ENCODE assay signal across 8 cellular contexts in genomic region chr3:16310486-16310885, GRCh38. TPM values are rescaled to one million over a fixed set of nuclear protein-coding genes. Genes with fewer than 3 reads are reported as not detected.
DNase-seq lines count a peak whose midpoint lies in the region; ATAC-seq and TF ChIP-seq lines count a peak whose summit lies in the region.
"Not testable (repeated sequence)": the region's sequence is repeated elsewhere in the genome, so short reads cannot be mapped to it uniquely, and the experiment has no call there.

No MANE protein-coding gene starts in this region.

- peaks cover 26% of the 10 kb centered on the region for H3K4me1 ChIP-seq in Karpas-422 (ENCODE audit: low read length)

- H3K9me3 Mint-ChIP-seq in CD4-positive, alpha-beta T cell; T-helper 1 cell treated with Interleukin-12 subunit alpha and Interleukin-12 subunit beta and Interleukin-4 antibody, amounts not matched to agents 30 μg/mL and 1 μg/mL, for 36 hours; activated CD4-positive, alpha-beta memory T cell treated with anti-CD3 and anti-CD28 coated beads, Interleukin-2, amount 10 ng/mL, durations not matched to agents 7 days and 5 days; activated T-helper 1 cell treated with anti-CD3 and anti-CD28 coated beads, Interleukin-12 subunit alpha, Interleukin-12 subunit beta, Interleukin-2, Interleukin-4 antibody, amounts not matched to agents 30 ng/mL and 10 ng/mL and 1 ng/mL, durations not matched to agents 14 hours and 24 hours and 36 hours; activated naive CD8-positive, alpha-beta T cell treated with anti-CD3 and anti-CD28 coated beads, Interleukin-2, amount 10 ng/mL, durations not matched to agents 7 days and 5 days; immature natural killer cell; stimulated activated effector memory CD8-positive, alpha-beta T cell treated with anti-CD3 and anti-CD28 coated beads, Interleukin-12 subunit alpha, Interleukin-12 subunit beta, amount 100 ng/mL, for 72 hours: not testable (repeated sequence)

- H4K20me1 ChIP-seq in Karpas-422 (ENCODE audit: insufficient read depth, low read depth, low read length): not testable (repeated sequence)

- H3K79me2 ChIP-seq in Karpas-422 (ENCODE audit: low read length): peaks cover 17% of the 10 kb centered on the region; the same call in 1 of the 2 replicates

- ATAC-seq in CD4-positive, alpha-beta T cell (ENCODE audit: poor library complexity); activated naive CD8-positive, alpha-beta T cell treated with anti-CD3 and anti-CD28 coated beads, Interleukin-2, amount 10 ng/mL, durations not matched to agents 7 days and 5 days (ENCODE audit: low read depth); stimulated activated effector memory CD8-positive, alpha-beta T cell treated with anti-CD3 and anti-CD28 coated beads, Interleukin-12 subunit alpha, Interleukin-12 subunit beta, amount 100 ng/mL, for 72 hours: not testable (repeated sequence)

- not testable (repeated sequence) for H3K4me2 ChIP-seq in Karpas-422 (ENCODE audit: low read depth, low read length, poor library complexity, severe bottlenecking)

- not testable (repeated sequence) for H3K9me2 ChIP-seq in Karpas-422 (replicated peaks; ENCODE audit: insufficient read depth, low read length)

- POLR2A ChIA-PET in CD4-positive, alpha-beta T cell (lab: Charles Lee): interaction anchor here (0.6 to 12.1 kb wide), 3 partner anchors 6 to 48 kb away, joined by 3 to 268 read pairs (median 20); no protein-coding TSS in a partner anchor
- POLR2A ChIA-PET in activated CD4-positive, alpha-beta memory T cell treated with anti-CD3 and anti-CD28 coated beads, Interleukin-2, amount 10 ng/mL, durations not matched to agents 7 days and 5 days (lab: Charles Lee): not testable (repeated sequence)
- POLR2A ChIA-PET in activated naive CD8-positive, alpha-beta T cell treated with anti-CD3 and anti-CD28 coated beads, Interleukin-2, amount 10 ng/mL, durations not matched to agents 7 days and 5 days (lab: Charles Lee): interaction anchor here (0.7 to 10.1 kb wide), 5 partner anchors 9 to 171 kb away, joined by 4 to 141 read pairs (median 4); no protein-coding TSS in a partner anchor

- H3K27ac ChIP-seq in CD4-positive, alpha-beta T cell (ENCODE audit: low read depth, low read length): peak overlapping the region; percentile 67
- H3K27ac ChIP-seq in Karpas-422 (ENCODE audit: low read length): peak overlapping the region; percentile 46

- not testable (repeated sequence) for H2AFZ ChIP-seq in Karpas-422 (ENCODE audit: low read length)

- peak overlapping the region; percentile 94 for H3K27ac Mint-ChIP-seq in CD4-positive, alpha-beta T cell
- H3K27ac Mint-ChIP-seq in T-helper 1 cell treated with Interleukin-12 subunit alpha and Interleukin-12 subunit beta and Interleukin-4 antibody, amounts not matched to agents 30 μg/mL and 1 μg/mL, for 36 hours: peak overlapping the region; percentile 91
- peak overlapping the region; percentile 96 for H3K27ac Mint-ChIP-seq in activated CD4-positive, alpha-beta memory T cell treated with anti-CD3 and anti-CD28 coated beads, Interleukin-2, amount 10 ng/mL, durations not matched to agents 7 days and 5 days
- H3K27ac Mint-ChIP-seq in activated T-helper 1 cell treated with anti-CD3 and anti-CD28 coated beads, Interleukin-12 subunit alpha, Interleukin-12 subunit beta, Interleukin-2, Interleukin-4 antibody, amounts not matched to agents 30 ng/mL and 10 ng/mL and 1 ng/mL, durations not matched to agents 14 hours and 24 hours and 36 hours: peak overlapping the region; percentile 92
- H3K27ac Mint-ChIP-seq in activated naive CD8-positive, alpha-beta T cell treated with anti-CD3 and anti-CD28 coated beads, Interleukin-2, amount 10 ng/mL, durations not matched to agents 7 days and 5 days: peak overlapping the region; percentile 95
- peak overlapping the region; percentile 75 to 93 (median 87) for H3K27ac Mint-ChIP-seq in immature natural killer cell
- peak overlapping the region; percentile 64 for H3K27ac Mint-ChIP-seq in stimulated activated effector memory CD8-positive, alpha-beta T cell treated with anti-CD3 and anti-CD28 coated beads, Interleukin-12 subunit alpha, Interleukin-12 subunit beta, amount 100 ng/mL, for 72 hours

- H3K4me3 ChIP-seq in Karpas-422 (ENCODE audit: low read length): not testable (repeated sequence)

- CTCF ChIA-PET in CD4-positive, alpha-beta T cell (lab: Charles Lee): interaction anchor here (1.2 to 11.5 kb wide), 2 partner anchors 10 to 18 kb away, joined by 5 to 208 read pairs; no protein-coding TSS in a partner anchor
- CTCF ChIA-PET in activated CD4-positive, alpha-beta memory T cell treated with anti-CD3 and anti-CD28 coated beads, Interleukin-2, amount 10 ng/mL, durations not matched to agents 7 days and 5 days (lab: Charles Lee): interaction anchor here (11.3 kb wide), 1 partner anchor 20 kb away, joined by 163 read pairs; no protein-coding TSS in a partner anchor

- TF ChIP-seq CTCF in CD4-positive, alpha-beta T cell (IDR thresholded peaks at IDR 0.05): not testable (repeated sequence)

- H3K27me3 ChIP-seq in CD4-positive, alpha-beta T cell (ENCODE audit: control insufficient read depth, insufficient read depth, low read length); Karpas-422 (ENCODE audit: low read length): not testable (repeated sequence)

- H3K27me3 Mint-ChIP-seq in CD4-positive, alpha-beta T cell; T-helper 1 cell treated with Interleukin-12 subunit alpha and Interleukin-12 subunit beta and Interleukin-4 antibody, amounts not matched to agents 30 μg/mL and 1 μg/mL, for 36 hours (ENCODE audit: low read depth); activated CD4-positive, alpha-beta memory T cell treated with anti-CD3 and anti-CD28 coated beads, Interleukin-2, amount 10 ng/mL, durations not matched to agents 7 days and 5 days; activated T-helper 1 cell treated with anti-CD3 and anti-CD28 coated beads, Interleukin-12 subunit alpha, Interleukin-12 subunit beta, Interleukin-2, Interleukin-4 antibody, amounts not matched to agents 30 ng/mL and 10 ng/mL and 1 ng/mL, durations not matched to agents 14 hours and 24 hours and 36 hours (ENCODE audit: insufficient read depth); activated naive CD8-positive, alpha-beta T cell treated with anti-CD3 and anti-CD28 coated beads, Interleukin-2, amount 10 ng/mL, durations not matched to agents 7 days and 5 days: not testable (repeated sequence)
- peaks cover 2 to 28% (median 5%) of the 10 kb centered on the region in 3 donors for H3K27me3 Mint-ChIP-seq in immature natural killer cell (ENCODE audit: low read depth in 3 of 3)

- not testable (repeated sequence) for DNase-seq in CD4-positive, alpha-beta T cell; Karpas-422; activated CD4-positive, alpha-beta memory T cell treated with anti-CD3 and anti-CD28 coated beads, Interleukin-2, amount 10 ng/mL, durations not matched to agents 7 days and 5 days; activated T-helper 1 cell treated with anti-CD3 and anti-CD28 coated beads, Interleukin-12 subunit alpha, Interleukin-12 subunit beta, Interleukin-2, Interleukin-4 antibody, amounts not matched to agents 30 ng/mL and 10 ng/mL and 1 ng/mL, durations not matched to agents 14 hours and 24 hours and 36 hours (ENCODE audit: low spot score); activated naive CD8-positive, alpha-beta T cell treated with anti-CD3 and anti-CD28 coated beads, Interleukin-2, amount 10 ng/mL, durations not matched to agents 7 days and 5 days; immature natural killer cell
- peak in 1 of 2 donors; percentile 49 for DNase-seq in stimulated activated effector memory CD8-positive, alpha-beta T cell treated with anti-CD3 and anti-CD28 coated beads, Interleukin-12 subunit alpha, Interleukin-12 subunit beta, amount 100 ng/mL, for 72 hours (ENCODE audit: low spot score in 2 of 2)

- intact Hi-C loops in CD4-positive, alpha-beta T cell (cut with DNase I, micrococcal nuclease): loop anchor here in 1 of 2 experiments (5.0 kb wide), 1 partner anchor 67 kb away; no protein-coding TSS in a partner anchor
- intact Hi-C loops in activated T-helper 1 cell treated with anti-CD3 and anti-CD28 coated beads, Interleukin-12 subunit alpha, Interleukin-12 subunit beta, Interleukin-2, Interleukin-4 antibody, amounts not matched to agents 30 ng/mL and 10 ng/mL and 1 ng/mL, durations not matched to agents 14 hours and 24 hours and 36 hours (cut with micrococcal nuclease): loop anchor here (5.0 kb wide), 1 partner anchor 842 kb away; no protein-coding TSS in a partner anchor

- H3K36me3 Mint-ChIP-seq in CD4-positive, alpha-beta T cell (ENCODE audit: low read depth): peaks cover 93% of the 10 kb centered on the region
- peaks cover 70% of the 10 kb centered on the region for H3K36me3 Mint-ChIP-seq in T-helper 1 cell treated with Interleukin-12 subunit alpha and Interleukin-12 subunit beta and Interleukin-4 antibody, amounts not matched to agents 30 μg/mL and 1 μg/mL, for 36 hours (ENCODE audit: low read depth)
- H3K36me3 Mint-ChIP-seq in activated CD4-positive, alpha-beta memory T cell treated with anti-CD3 and anti-CD28 coated beads, Interleukin-2, amount 10 ng/mL, durations not matched to agents 7 days and 5 days (ENCODE audit: low read depth): peaks cover 72% of the 10 kb centered on the region
- H3K36me3 Mint-ChIP-seq in activated T-helper 1 cell treated with anti-CD3 and anti-CD28 coated beads, Interleukin-12 subunit alpha, Interleukin-12 subunit beta, Interleukin-2, Interleukin-4 antibody, amounts not matched to agents 30 ng/mL and 10 ng/mL and 1 ng/mL, durations not matched to agents 14 hours and 24 hours and 36 hours (ENCODE audit: low read depth): peaks cover 55% of the 10 kb centered on the region
- peaks cover 44% of the 10 kb centered on the region for H3K36me3 Mint-ChIP-seq in activated naive CD8-positive, alpha-beta T cell treated with anti-CD3 and anti-CD28 coated beads, Interleukin-2, amount 10 ng/mL, durations not matched to agents 7 days and 5 days
- peaks cover 11 to 24% (median 14%) of the 10 kb centered on the region in 3 donors for H3K36me3 Mint-ChIP-seq in immature natural killer cell
- peaks cover 92% of the 10 kb centered on the region for H3K36me3 Mint-ChIP-seq in stimulated activated effector memory CD8-positive, alpha-beta T cell treated with anti-CD3 and anti-CD28 coated beads, Interleukin-12 subunit alpha, Interleukin-12 subunit beta, amount 100 ng/mL, for 72 hours

- peaks cover 94% of the 10 kb centered on the region for H3K4me1 Mint-ChIP-seq in CD4-positive, alpha-beta T cell (ENCODE audit: low read depth)
- H3K4me1 Mint-ChIP-seq in T-helper 1 cell treated with Interleukin-12 subunit alpha and Interleukin-12 subunit beta and Interleukin-4 antibody, amounts not matched to agents 30 μg/mL and 1 μg/mL, for 36 hours (ENCODE audit: low read depth): peaks cover 79% of the 10 kb centered on the region
- peaks cover 88% of the 10 kb centered on the region for H3K4me1 Mint-ChIP-seq in activated CD4-positive, alpha-beta memory T cell treated with anti-CD3 and anti-CD28 coated beads, Interleukin-2, amount 10 ng/mL, durations not matched to agents 7 days and 5 days
- H3K4me1 Mint-ChIP-seq in activated T-helper 1 cell treated with anti-CD3 and anti-CD28 coated beads, Interleukin-12 subunit alpha, Interleukin-12 subunit beta, Interleukin-2, Interleukin-4 antibody, amounts not matched to agents 30 ng/mL and 10 ng/mL and 1 ng/mL, durations not matched to agents 14 hours and 24 hours and 36 hours (ENCODE audit: low read depth): peaks cover 82% of the 10 kb centered on the region
- peaks cover 82% of the 10 kb centered on the region for H3K4me1 Mint-ChIP-seq in activated naive CD8-positive, alpha-beta T cell treated with anti-CD3 and anti-CD28 coated beads, Interleukin-2, amount 10 ng/mL, durations not matched to agents 7 days and 5 days
- peaks cover 91 to 94% of the 10 kb centered on the region in 2 donors for H3K4me1 Mint-ChIP-seq in immature natural killer cell
- H3K4me1 Mint-ChIP-seq in stimulated activated effector memory CD8-positive, alpha-beta T cell treated with anti-CD3 and anti-CD28 coated beads, Interleukin-12 subunit alpha, Interleukin-12 subunit beta, amount 100 ng/mL, for 72 hours: peaks cover 74% of the 10 kb centered on the region

- H3K36me3 ChIP-seq in Karpas-422 (ENCODE audit: insufficient read depth, low read length): peaks cover 59% of the 10 kb centered on the region

- H3K9ac ChIP-seq in Karpas-422 (ENCODE audit: low read length): not testable (repeated sequence)

- peak overlapping the region; percentile 83 for H3K4me3 Mint-ChIP-seq in CD4-positive, alpha-beta T cell
- not testable (repeated sequence) for H3K4me3 Mint-ChIP-seq in T-helper 1 cell treated with Interleukin-12 subunit alpha and Interleukin-12 subunit beta and Interleukin-4 antibody, amounts not matched to agents 30 μg/mL and 1 μg/mL, for 36 hours; activated CD4-positive, alpha-beta memory T cell treated with anti-CD3 and anti-CD28 coated beads, Interleukin-2, amount 10 ng/mL, durations not matched to agents 7 days and 5 days; stimulated activated effector memory CD8-positive, alpha-beta T cell treated with anti-CD3 and anti-CD28 coated beads, Interleukin-12 subunit alpha, Interleukin-12 subunit beta, amount 100 ng/mL, for 72 hours
- H3K4me3 Mint-ChIP-seq in activated T-helper 1 cell treated with anti-CD3 and anti-CD28 coated beads, Interleukin-12 subunit alpha, Interleukin-12 subunit beta, Interleukin-2, Interleukin-4 antibody, amounts not matched to agents 30 ng/mL and 10 ng/mL and 1 ng/mL, durations not matched to agents 14 hours and 24 hours and 36 hours: peak overlapping the region; percentile 19
- peak overlapping the region; percentile 15 for H3K4me3 Mint-ChIP-seq in activated naive CD8-positive, alpha-beta T cell treated with anti-CD3 and anti-CD28 coated beads, Interleukin-2, amount 10 ng/mL, durations not matched to agents 7 days and 5 days
- H3K4me3 Mint-ChIP-seq in immature natural killer cell: peak overlapping the region in 3 of 5 donors; percentile 18 to 76 (median 64)

- not testable (repeated sequence) for H3K9me3 ChIP-seq in CD4-positive, alpha-beta T cell (ENCODE audit: control insufficient read depth, low read length); Karpas-422 (ENCODE audit: low read length)

RNA-seq across cellular contexts. Expression of gene OXNAD1, which starts 45.5 kb away (rescaled TPM):
- 100 to 1,000 TPM; 135 TPM for total RNA-seq in CD4-positive, alpha-beta T cell
- 23.3 and 30.3 TPM in 2 replicates for total RNA-seq in Karpas-422 (2014; rRNA removed; shearing (Covaris generic); ENCODE audit: low replicate concordance)
- total RNA-seq in activated CD4-positive, alpha-beta memory T cell treated with anti-CD3 and anti-CD28 coated beads, Interleukin-2, amount 10 ng/mL, durations not matched to agents 7 days and 5 days: 10 to 100 TPM; 26.9 to 27.1 TPM
- total RNA-seq in activated T-helper 1 cell treated with anti-CD3 and anti-CD28 coated beads, Interleukin-12 subunit alpha, Interleukin-12 subunit beta, Interleukin-2, Interleukin-4 antibody, amounts not matched to agents 30 ng/mL and 10 ng/mL and 1 ng/mL, durations not matched to agents 14 hours and 24 hours and 36 hours: 29.5 and 31.1 TPM in 2 replicates
- 10 to 100 TPM; 76.8 to 77.1 TPM for total RNA-seq in activated naive CD8-positive, alpha-beta T cell treated with anti-CD3 and anti-CD28 coated beads, Interleukin-2, amount 10 ng/mL, durations not matched to agents 7 days and 5 days
- 10 to 100 TPM; 22.0 to 27.3 (median 23.8) TPM for polyA plus RNA-seq in immature natural killer cell

RNA-seq across cellular contexts. Expression of gene DPH3, which starts 45.7 kb away (rescaled TPM):
- 10 to 100 TPM; 10.5 to 12.8 TPM for total RNA-seq in CD4-positive, alpha-beta T cell
- total RNA-seq in Karpas-422 (2014; rRNA removed; shearing (Covaris generic); ENCODE audit: low replicate concordance): 7.6 and 22.2 TPM in 2 replicates
- total RNA-seq in activated CD4-positive, alpha-beta memory T cell treated with anti-CD3 and anti-CD28 coated beads, Interleukin-2, amount 10 ng/mL, durations not matched to agents 7 days and 5 days: 10 to 100 TPM; 16.7 to 19.8 TPM
- 28.1 and 36.6 TPM in 2 replicates for total RNA-seq in activated T-helper 1 cell treated with anti-CD3 and anti-CD28 coated beads, Interleukin-12 subunit alpha, Interleukin-12 subunit beta, Interleukin-2, Interleukin-4 antibody, amounts not matched to agents 30 ng/mL and 10 ng/mL and 1 ng/mL, durations not matched to agents 14 hours and 24 hours and 36 hours
- total RNA-seq in activated naive CD8-positive, alpha-beta T cell treated with anti-CD3 and anti-CD28 coated beads, Interleukin-2, amount 10 ng/mL, durations not matched to agents 7 days and 5 days: 10 to 100 TPM; 12.1 to 14.9 TPM
- 10 to 100 TPM; 22.3 to 31.8 (median 25.5) TPM for polyA plus RNA-seq in immature natural killer cell
